ENCODE assay signal across 15 cellular contexts in the genomic region with DNA sequence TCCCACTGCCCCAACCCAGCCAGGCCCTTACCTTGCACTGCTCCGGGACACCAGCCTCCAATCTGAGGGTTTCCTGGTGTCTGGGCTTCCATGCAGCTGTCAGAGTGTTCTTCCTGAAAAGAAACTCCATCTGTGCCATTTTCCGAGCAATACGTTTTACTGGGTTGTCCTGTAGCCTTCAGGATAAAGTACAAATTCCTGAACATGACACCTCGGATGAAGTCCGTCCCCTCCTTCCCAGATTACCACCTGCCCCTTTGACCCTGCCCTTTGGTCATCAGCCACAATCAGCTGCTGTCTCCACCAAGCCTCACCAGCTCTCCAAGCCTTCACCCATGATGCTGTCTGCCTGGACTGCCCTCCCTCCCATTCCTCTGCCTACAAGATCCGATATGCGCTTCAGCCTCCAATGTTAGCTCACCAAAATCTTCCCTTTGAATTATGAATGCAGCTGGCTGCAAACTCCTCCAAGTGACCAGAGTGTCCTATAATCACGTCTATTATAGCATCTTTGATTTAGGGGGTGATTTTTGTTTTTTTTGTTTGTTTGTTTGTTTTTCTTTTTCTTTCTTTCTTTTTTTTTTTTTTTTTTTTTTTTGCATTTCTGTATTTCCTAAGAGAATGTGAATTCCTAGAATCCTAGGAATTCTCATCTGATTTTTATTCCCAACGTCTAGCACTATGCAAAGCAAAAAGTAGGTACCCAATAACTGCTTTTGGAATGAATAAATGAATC.
DNase-seq lines count a peak whose midpoint lies in the region; ATAC-seq, FAIRE-seq and TF ChIP-seq lines count a peak whose summit lies in the region.
"Had no signal": no experiment of that assay in that cellular context is flagged by ENCODE, and none has a peak within 500 bp of the region (broad histone marks: within the 10 kb centered on the region; RNA-seq: fewer than 3 reads in every experiment).

No MANE protein-coding gene starts in this region.

- H3K27ac ChIP-seq in SK-N-SH (ENCODE audit: low read depth in 2 of 2, low read length in 1 of 2) (no peak overlapping the region), astrocyte (ENCODE audit: low read depth, low read length) (no peak overlapping the region), right lobe of liver (peak overlapping the region; percentile 41 to 70 (median 64))
- H3K27ac ChIP-seq: 22Rv1, psoas muscle, WERI-Rb-1 had no signal

- H3K27me3 ChIP-seq in SK-N-SH (ENCODE audit: insufficient read depth) (no peaks in the 10 kb centered on the region), astrocyte (ENCODE audit: insufficient read depth, low read length) (no peaks in the 10 kb centered on the region), right lobe of liver (no peaks in the 10 kb centered on the region)

- H3K79me2 ChIP-seq in SK-N-SH (ENCODE audit: insufficient read depth) = no peaks in the 10 kb centered on the region
- no peaks in the 10 kb centered on the region for H3K79me2 ChIP-seq in astrocyte (ENCODE audit: insufficient read depth, low read length)

- ATAC-seq in SK-N-SH treated with all-trans-retinoic acid at 6 μM for 48 hours (no peak; the same call in 2 of the 3 replicates), right lobe of liver (peak; percentile 86 to 93 (median 90))
- ATAC-seq: activated naive CD4-positive, alpha-beta T cell treated with anti-CD3 and anti-CD28 coated beads, Interleukin-2, amount 50 U/mL, for 72 hours had no signal

- no peaks in the 10 kb centered on the region for H3K9me2 ChIP-seq in SK-N-SH

- H3K36me3 Mint-ChIP-seq in astrocyte (ENCODE audit: low read depth, unreplicated experiment) (no peaks in the 10 kb centered on the region), type B pancreatic cell (no peaks in the 10 kb centered on the region)
- H3K36me3 Mint-ChIP-seq: activated naive CD4-positive, alpha-beta T cell treated with anti-CD3 and anti-CD28 coated beads, Interleukin-2, amount 50 U/mL, for 72 hours; CD4-positive, CD25-positive, alpha-beta regulatory T cell had no signal

- TF ChIP-seq RAD21 in SK-N-SH (IDR thresholded peaks at IDR 0.05; ENCODE audit: low read length) = no peak

- CTCF ChIA-PET in SK-N-SH (lab: Yijun Ruan, JAX) = interaction anchor here (0.6 to 5.3 kb wide), 22 partner anchors 11 to 287 kb away, joined by 3 to 57 read pairs (median 4); partner anchors contain the start of gene KATNB1

- peak; percentile 77 for TF ChIP-seq POLR2A in right lobe of liver (IDR thresholded peaks at IDR 0.05)

- H3K9me3 Mint-ChIP-seq in astrocyte (ENCODE audit: unreplicated experiment) (no peaks in the 10 kb centered on the region), type B pancreatic cell (no peaks in the 10 kb centered on the region)
- H3K9me3 Mint-ChIP-seq: activated naive CD4-positive, alpha-beta T cell treated with anti-CD3 and anti-CD28 coated beads, Interleukin-2, amount 50 U/mL, for 72 hours; CD4-positive, CD25-positive, alpha-beta regulatory T cell had no signal

- H3K4me3 Mint-ChIP-seq in astrocyte (ENCODE audit: unreplicated experiment) = peak overlapping the region; percentile 9
- H3K4me3 Mint-ChIP-seq in type B pancreatic cell = no peak overlapping the region
- H3K4me3 Mint-ChIP-seq: CD4-positive, CD25-positive, alpha-beta regulatory T cell had no signal

- H3K9me3 ChIP-seq in SK-N-SH (no peaks in the 10 kb centered on the region), astrocyte (ENCODE audit: insufficient read depth, low read depth, low read length) (no peaks in the 10 kb centered on the region), right lobe of liver (no peaks in the 10 kb centered on the region)
- H3K9me3 ChIP-seq: psoas muscle had no signal

- peak overlapping the region; percentile 62; the same call in 1 of the 2 replicates for H3K4me2 ChIP-seq in SK-N-SH
- peak overlapping the region; percentile 42 for H3K4me2 ChIP-seq in astrocyte (ENCODE audit: low read length)

- H2AFZ ChIP-seq in SK-N-SH (ENCODE audit: low read depth) (peak overlapping the region; percentile 76; the same call in 1 of the 2 replicates), astrocyte (ENCODE audit: low read depth, low read length) (no peak overlapping the region)

- intact Hi-C loops in right lobe of liver (cut with DNase I) = loop anchor here in 1 of 2 donors (10.0 kb wide), 1 partner anchor 68 kb away; no protein-coding TSS in a partner anchor

- H3F3A ChIP-seq in SK-N-SH (replicated peaks; ENCODE audit: insufficient read depth) = peaks cover 5% of the 10 kb centered on the region

- H3K4me3 ChIP-seq in SK-N-SH (ENCODE audit: low read depth in 2 of 2, low read length in 1 of 2) = no peak overlapping the region
- H3K4me3 ChIP-seq in astrocyte (ENCODE audit: insufficient read depth, low read depth, low read length) = no peak overlapping the region
- H3K4me3 ChIP-seq in right lobe of liver = peak overlapping the region; percentile 32 to 57 (median 52)
- H3K4me3 ChIP-seq: psoas muscle had no signal

- no peak for TF ChIP-seq EP300 in SK-N-SH (IDR thresholded peaks at IDR 0.05; ENCODE audit: borderline replicate concordance in 1 of 2, low read depth in 1 of 2, low read length in 1 of 2)

- H3K4me1 ChIP-seq in SK-N-SH (ENCODE audit: control insufficient read depth in 1 of 2, insufficient read depth in 2 of 2, low read depth in 1 of 2, low read length in 1 of 2) (peaks cover 3 to 17% of the 10 kb centered on the region in 2 experiments), astrocyte (ENCODE audit: insufficient read depth, low read length) (peaks cover 5% of the 10 kb centered on the region), right lobe of liver (peaks cover 0 to 42% (median 19%) of the 10 kb centered on the region in 4 donors)

- H3K4me1 Mint-ChIP-seq in astrocyte (ENCODE audit: low read depth, unreplicated experiment) = peaks cover 21% of the 10 kb centered on the region
- H3K4me1 Mint-ChIP-seq in type B pancreatic cell (ENCODE audit: unreplicated experiment) = peaks cover 26% of the 10 kb centered on the region

- H3K27ac Mint-ChIP-seq in astrocyte (ENCODE audit: unreplicated experiment) = peak overlapping the region; percentile 54
- H3K27ac Mint-ChIP-seq in type B pancreatic cell = peak overlapping the region; percentile 42
- H3K27ac Mint-ChIP-seq: activated naive CD4-positive, alpha-beta T cell treated with anti-CD3 and anti-CD28 coated beads, Interleukin-2, amount 50 U/mL, for 72 hours; CD4-positive, CD25-positive, alpha-beta regulatory T cell had no signal

- 64% methylated on average over 9 of the region's 9 CpGs for WGBS in SK-N-SH (ENCODE audit: low lambda C conversion rate)
- 14% methylated on average over 7 of the region's 9 CpGs for WGBS in right lobe of liver (ENCODE audit: insufficient coverage, low coverage, low lambda C conversion rate, missing lambda C conversion rate)

- H3K36me3 ChIP-seq in SK-N-SH (replicated peaks in 1 of 2; ENCODE audit: control insufficient read depth in 1 of 2, insufficient read depth in 2 of 2, low read length in 1 of 2) (no peaks in the 10 kb centered on the region), astrocyte (ENCODE audit: insufficient read depth, low read length) (no peaks in the 10 kb centered on the region), right lobe of liver (no peaks in the 10 kb centered on the region)
- H3K36me3 ChIP-seq: WERI-Rb-1 had no signal

- FAIRE-seq in astrocyte (lab: Jason Lieb, UNC) = no peak

- POLR2A ChIA-PET in SK-N-SH (lab: Yijun Ruan, JAX) = no interaction called here

- no peak overlapping the region for H3K9ac ChIP-seq in SK-N-SH
- H3K9ac ChIP-seq in astrocyte (ENCODE audit: low read length) = no peak overlapping the region

- DNase-seq in SK-N-SH (no peak), astrocyte (ENCODE audit: low read depth) (no peak), right lobe of liver (peak; percentile 77 to 88 (median 87)), type B pancreatic cell (ENCODE audit: extremely low spot score, unreplicated experiment) (no peak), NCI-H2081 (lab: John Stamatoyannopoulos, UW) (no peak), DMS114 treated with DMSO at 0.1 percent for 48 hours (lab: John Stamatoyannopoulos, UW; ENCODE audit: unreplicated experiment) (no peak), NCI-H774 (lab: John Stamatoyannopoulos, UW) (no peak)
- DNase-seq: CD4-positive, CD25-positive, alpha-beta regulatory T cell; central memory CD4-positive, alpha-beta T cell; NCI-H1092 had no signal

- H3K27me3 Mint-ChIP-seq in astrocyte (ENCODE audit: low read depth, unreplicated experiment) (no peaks in the 10 kb centered on the region), type B pancreatic cell (peaks cover 6% of the 10 kb centered on the region)

- no peaks in the 10 kb centered on the region for H4K20me1 ChIP-seq in SK-N-SH (ENCODE audit: insufficient read depth)
- H4K20me1 ChIP-seq in astrocyte (ENCODE audit: insufficient read depth, low read length) = no peaks in the 10 kb centered on the region

- TF ChIP-seq CTCF in SK-N-SH (IDR thresholded peaks at IDR 0.05) (no peak), astrocyte (IDR thresholded peaks at IDR 0.05; ENCODE audit: insufficient read depth, low read depth, low read length) (no peak), right lobe of liver (IDR thresholded peaks at IDR 0.05) (no peak), type B pancreatic cell (conservative IDR thresholded peaks at IDR 0.05) (no peak)

TF ChIP-seq in SK-N-SH, 30 proteins besides CTCF, POLR2A, EP300 and RAD21 (continues in another document):
- no peak for TF ChIP-seq SIN3A (IDR thresholded peaks at IDR 0.05; ENCODE audit: borderline replicate concordance, low read depth, low read length)
- TF ChIP-seq EZH2phosphoT487 (IDR thresholded peaks at IDR 0.05; ENCODE audit: borderline replicate concordance, low read depth) = no peak
- TF ChIP-seq TEAD4 (IDR thresholded peaks at IDR 0.05; ENCODE audit: borderline replicate concordance, insufficient read depth) = no peak
- no peak for TF ChIP-seq RXRA (IDR thresholded peaks at IDR 0.05; ENCODE audit: borderline replicate concordance, low read depth)
- TF ChIP-seq JUND (IDR thresholded peaks at IDR 0.05) = no peak
- TF ChIP-seq RCOR1 (IDR thresholded peaks at IDR 0.05; ENCODE audit: low read length) = no peak
- TF ChIP-seq FOSL2 (IDR thresholded peaks at IDR 0.05; ENCODE audit: borderline replicate concordance, low read depth) = no peak
- no peak for TF ChIP-seq TCF12 (IDR thresholded peaks at IDR 0.05)

TF ChIP-seq in SK-N-SH treated with all-trans-retinoic acid at 6 μM for 48 hours, 23 proteins besides CTCF, POLR2A, EP300 and RAD21 (continues in another document):
- TF ChIP-seq OSR1 (CRISPR knock-in tag; IDR thresholded peaks at IDR 0.05) (no peak), BACH2 (CRISPR knock-in tag; IDR thresholded peaks at IDR 0.05; ENCODE audit: borderline replicate concordance) (no peak), ZFP30 (CRISPR knock-in tag; IDR thresholded peaks at IDR 0.05) (no peak)

Comparison
In these comparisons a context has a peak if more than half of its experiments do, and no peak if none do; other contexts are left out.
1. DNase-seq: peak in right lobe of liver (3 of 3); none in SK-N-SH (single experiment), astrocyte (single experiment), type B pancreatic cell (single experiment), NCI-H2081 (0 of 2), DMS114 treated with DMSO at 0.1 percent for 48 hours (single experiment) and NCI-H774 (single experiment).
2. H3K27ac ChIP-seq: peak in right lobe of liver (3 of 3); none in SK-N-SH (0 of 2) and astrocyte (single experiment).
3. H3K4me3 ChIP-seq: peak in right lobe of liver (3 of 3); none in SK-N-SH (0 of 2) and astrocyte (single experiment).